10 cellular contexts compared by ENCODE assay signal in the genomic region with DNA sequence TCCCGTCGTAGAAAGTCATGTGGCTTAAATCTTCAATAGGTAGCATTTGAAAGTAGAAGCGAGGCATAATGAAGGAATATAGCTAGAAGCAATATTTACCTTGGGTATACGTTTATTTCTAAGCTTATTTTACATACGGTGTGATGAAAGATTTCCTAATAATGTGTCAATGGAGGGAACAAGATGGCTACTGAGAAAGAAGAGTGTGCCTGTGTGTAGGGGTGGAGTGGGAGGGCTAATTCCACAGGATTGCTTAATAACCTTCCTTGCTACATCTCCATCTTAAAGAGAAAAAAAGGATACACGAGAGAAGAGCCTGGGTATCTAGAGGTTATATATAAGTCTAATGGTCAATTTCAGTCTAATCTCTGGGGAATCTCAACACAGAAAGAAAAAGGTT. TPM values are rescaled to one million over a fixed set of nuclear protein-coding genes. Genes with fewer than 3 reads are reported as not detected.
DNase-seq lines count a peak whose midpoint lies in the region; ATAC-seq and TF ChIP-seq lines count a peak whose summit lies in the region.
"Had no signal": no experiment of that assay in that cellular context is flagged by ENCODE, and none has a peak within 500 bp of the region (broad histone marks: within the 10 kb centered on the region; RNA-seq: fewer than 3 reads in every experiment).

No MANE protein-coding gene starts in this region.

- H3K4me3 Mint-ChIP-seq in mesothelial cell of epicardium: peak overlapping the region; percentile 94

- H3K4me1 ChIP-seq in HUES64 (ENCODE audit: insufficient read depth, low read length) (peaks cover 28% of the 10 kb centered on the region), ascending aorta (peaks cover 0 to 14% of the 10 kb centered on the region in 2 donors)

- H3K36me3 Mint-ChIP-seq in mesothelial cell of epicardium: no peaks in the 10 kb centered on the region

- peaks cover 31% of the 10 kb centered on the region for H3K4me1 Mint-ChIP-seq in mesothelial cell of epicardium

- peaks cover 19% of the 10 kb centered on the region; the same call in 1 of the 2 replicates for H3K27me3 ChIP-seq in HUES64 (ENCODE audit: insufficient read depth, low read length)
- H3K27me3 ChIP-seq in ascending aorta: no peaks in the 10 kb centered on the region

- ATAC-seq in HG03108 (IDR thresholded peaks at IDR 0.05; ENCODE audit: unreplicated experiment): no peak
- ATAC-seq: left colon had no signal

- H3K9me3 Mint-ChIP-seq in mesothelial cell of epicardium: no peaks in the 10 kb centered on the region

- DNase-seq in AG08396 (ENCODE audit: low spot score) (peak; percentile 17), ascending aorta (ENCODE audit: low spot score in 2 of 2) (no peak), mesothelial cell of epicardium (ENCODE audit: low spot score in 2 of 2, unreplicated experiment in 2 of 2) (no peak), NCI-H510A treated with DMSO at 0.1 percent for 48 hours (lab: John Stamatoyannopoulos, UW) (no peak), substantia nigra (lab: John Stamatoyannopoulos, UW) (no peak), NCI-H2107 treated with DMSO at 0.1 percent for 48 hours (lab: John Stamatoyannopoulos, UW; ENCODE audit: unreplicated experiment) (no peak)
- DNase-seq: left colon; stimulated activated naive CD4-positive, alpha-beta T cell had no signal

- WGBS in HUES64: 53% methylated on average over 5 of the region's 6 CpGs

- H3K36me3 ChIP-seq in HUES64 (ENCODE audit: insufficient read depth, low read length): no peaks in the 10 kb centered on the region
- H3K36me3 ChIP-seq in ascending aorta: no peaks in the 10 kb centered on the region

- no peaks in the 10 kb centered on the region for H3K27me3 Mint-ChIP-seq in mesothelial cell of epicardium (ENCODE audit: low read depth)

- H3K9ac ChIP-seq in HUES64 (ENCODE audit: low read depth, low read length): no peak overlapping the region

- peak overlapping the region; percentile 100 for H3K27ac Mint-ChIP-seq in mesothelial cell of epicardium

- intact Hi-C loops in ascending aorta (cut with DNase I): no loop called here

- H3K9me3 ChIP-seq in HUES64 (ENCODE audit: insufficient read depth, low read depth, low read length) (no peaks in the 10 kb centered on the region), ascending aorta (no peaks in the 10 kb centered on the region)

- TF ChIP-seq CTCF in ascending aorta (IDR thresholded peaks at IDR 0.05) (no peak), mesothelial cell of epicardium (IDR thresholded peaks at IDR 0.05; ENCODE audit: unreplicated experiment) (no peak)

- no peak overlapping the region for H3K27ac ChIP-seq in HUES64 (ENCODE audit: low read depth, low read length)
- H3K27ac ChIP-seq in ascending aorta: peak overlapping the region in 1 of 2 donors; percentile 100
- no peak overlapping the region for H3K27ac ChIP-seq in substantia nigra (ENCODE audit: low read depth, low read length, poor library complexity, severe bottlenecking)

- peak overlapping the region; percentile 73 for H3K4me3 ChIP-seq in HUES64 (ENCODE audit: low read length)
- peak overlapping the region; percentile 77 to 88 for H3K4me3 ChIP-seq in ascending aorta

RNA-seq across cellular contexts. Expression of a gene that starts 2.0 kb away (rescaled TPM):
- polyA plus RNA-seq in HUES64 (2013, experiment 1 of 2): 61.7 TPM
- polyA plus RNA-seq in HUES64 (2013, experiment 2 of 2): 60.7 TPM
- 27.4 TPM for total RNA-seq in ascending aorta
- 88.5 to 90.7 TPM (median 89.5 TPM) in 3 replicates for total RNA-seq in mesothelial cell of epicardium

RNA-seq across cellular contexts. Expression of a gene that starts 46.6 kb away (rescaled TPM):
- polyA plus RNA-seq in HUES64 (2013, experiment 1 of 2): 15.4 TPM
- polyA plus RNA-seq in HUES64 (2013, experiment 2 of 2): 20.5 TPM
- total RNA-seq in ascending aorta: 4.7 TPM
- 3.7 to 5.3 TPM (median 4.7 TPM) in 3 replicates for total RNA-seq in mesothelial cell of epicardium
